In genomic region chr1:189237008-189237407, GRCh38 we compare ENCODE assay signal across 19 cellular contexts.
"Had no signal": no experiment of that assay in that cellular context is flagged by ENCODE, and none has a peak within 500 bp of the region (broad histone marks: within the 10 kb centered on the region; RNA-seq: fewer than 3 reads in every experiment).

No MANE protein-coding gene starts in this region.

- H3K27me3 ChIP-seq: body of pancreas, cardiac muscle cell, hepatocyte, left lung, right lobe of liver, tibial nerve had no signal

- H3K4me2 ChIP-seq: hepatocyte had no signal

- H3K9me3 ChIP-seq: body of pancreas, right lobe of liver, tibial nerve had no signal

- ATAC-seq: activated CD8-positive, alpha-beta T cell treated with anti-CD3 and anti-CD28 coated beads, Interleukin-2, amount 10 ng/mL, durations not matched to agents 7 days and 5 days; body of pancreas; left lung; naive thymus-derived CD4-positive, alpha-beta T cell; right lobe of liver had no signal

- H3K27ac ChIP-seq: body of pancreas, cardiac muscle cell, hepatocyte, left lung, right lobe of liver, skin epidermis, tibial nerve had no signal

- H3K79me2 ChIP-seq: hepatocyte had no signal

- H3K4me3 ChIP-seq: body of pancreas, cardiac muscle cell, hepatocyte, left lung, lung, right lobe of liver, skin epidermis, tibial nerve had no signal

- H3K4me1 ChIP-seq: body of pancreas, left lung, right lobe of liver, tibial nerve had no signal

- DNase-seq: activated CD4-positive, alpha-beta T cell treated with anti-CD3 and anti-CD28 coated beads for 4 hours; activated CD4-positive, CD25-positive, alpha-beta regulatory T cell; activated CD8-positive, alpha-beta T cell treated with anti-CD3 and anti-CD28 coated beads, Interleukin-2, amount 10 ng/mL, durations not matched to agents 7 days and 5 days; activated gamma-delta T cell treated with Interleukin-2 at 50 U/mL for 16 hours; anterior cingulate cortex; body of pancreas; foreskin melanocyte; glutamatergic neuron; immature natural killer cell; kidney glomerular epithelial cell; naive thymus-derived CD4-positive, alpha-beta T cell; right lobe of liver; stimulated activated CD4-positive, alpha-beta T cell treated with anti-CD3 and anti-CD28 coated beads, Interleukin-1b, Interleukin-23, amount 100 ng/mL, for 48 hours had no signal

- H3K36me3 ChIP-seq: cardiac muscle cell, left lung, right lobe of liver, tibial nerve had no signal
